Comparison of ENCODE assay signal across 16 cellular contexts in genomic region chr17:3848229-3848628, GRCh38.
"Had no signal": no experiment of that assay in that cellular context is flagged by ENCODE, and none has a peak within 500 bp of the region (broad histone marks: within the 10 kb centered on the region; RNA-seq: fewer than 3 reads in every experiment).

No MANE protein-coding gene starts in this region.

- H3K9me3 ChIP-seq: left ventricle myocardium inferior, suprapubic skin had no signal

- FAIRE-seq: keratinocyte had no signal

- ATAC-seq: activated CD8-positive, alpha-beta T cell treated with anti-CD3 and anti-CD28 coated beads for 36 hours; activated T-cell treated with anti-CD3 and anti-CD28 coated beads, Interleukin-2, amount 50 U/mL, for 72 hours; sciatic nerve had no signal

- H3K27ac ChIP-seq: coronary artery, left ventricle myocardium inferior, suprapubic skin, WERI-Rb-1 had no signal

- DNase-seq: activated CD4-positive, alpha-beta T cell treated with anti-CD3 and anti-CD28 coated beads for 4 hours; activated CD8-positive, alpha-beta T cell treated with anti-CD3 and anti-CD28 coated beads for 36 hours; activated gamma-delta T cell; activated naive CD8-positive, alpha-beta T cell treated with anti-CD3 and anti-CD28 coated beads for 36 hours; activated T-cell treated with anti-CD3 and anti-CD28 coated beads, Interleukin-2, amount 50 U/mL, for 72 hours; amygdala; foreskin fibroblast; hippocampal formation; left ventricle myocardium inferior; mesendoderm; T-helper 9 cell; WERI-Rb-1 had no signal

- H3K4me3 ChIP-seq: coronary artery, left ventricle myocardium inferior, suprapubic skin had no signal

- H3K27me3 ChIP-seq: suprapubic skin had no signal
